12 cellular contexts compared by ENCODE assay signal in the genomic region with DNA sequence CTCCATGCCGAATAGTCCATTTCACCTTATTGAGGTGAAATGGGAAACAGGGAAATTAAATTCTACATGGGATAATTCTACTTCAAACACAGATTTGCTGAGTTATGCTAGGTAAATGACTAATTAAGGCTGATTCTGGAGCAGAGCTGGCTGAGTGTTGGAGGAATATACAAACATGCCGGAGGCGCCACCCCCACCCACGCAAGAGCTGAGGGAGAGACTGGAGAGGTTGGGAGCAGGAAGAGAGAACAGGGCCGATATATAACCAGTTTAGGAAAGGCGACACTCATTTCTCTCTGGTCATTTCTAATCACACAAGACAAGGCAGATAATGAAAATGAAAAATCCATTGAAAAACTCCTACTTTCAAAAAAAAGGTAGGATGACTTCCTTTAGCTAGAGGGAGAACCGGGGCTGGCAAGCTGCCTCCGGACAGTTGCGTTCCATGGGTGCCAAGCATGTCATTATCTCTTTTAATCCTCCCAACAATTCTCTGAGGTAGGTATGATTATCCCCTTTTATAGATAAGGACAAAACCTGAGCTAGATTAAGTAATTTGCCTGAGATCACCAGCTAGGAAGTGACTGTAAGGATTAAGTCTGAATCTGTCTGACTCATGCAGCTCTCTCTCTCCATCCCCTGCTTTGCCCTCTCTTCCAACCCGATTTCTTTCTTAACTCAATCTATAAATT. TPM values are rescaled to one million over a fixed set of nuclear protein-coding genes. Genes with fewer than 3 reads are reported as not detected.
A peak's percentile ranks its signal among the peaks of the same experiment; 100 is the strongest.
DNase-seq lines count a peak whose midpoint lies in the region; TF ChIP-seq lines count a peak whose summit lies in the region.
"Had no signal": no experiment of that assay in that cellular context is flagged by ENCODE, and none has a peak within 500 bp of the region (broad histone marks: within the 10 kb centered on the region; RNA-seq: fewer than 3 reads in every experiment).

No MANE protein-coding gene starts in this region.

- no peak overlapping the region for H2AFZ ChIP-seq in fibroblast of lung (ENCODE audit: low read length)
- no peak overlapping the region for H2AFZ ChIP-seq in neuronal stem cell (ENCODE audit: low read length)

- H3K4me2 ChIP-seq in fibroblast of lung (ENCODE audit: extremely low read depth, insufficient read depth, low read length): peak overlapping the region; percentile 65
- H3K4me2 ChIP-seq in neuronal stem cell (ENCODE audit: insufficient read depth, low read length, poor library complexity, severe bottlenecking): no peak overlapping the region
- H3K4me2 ChIP-seq: KMS-11 had no signal

- H3K4me3 ChIP-seq in fibroblast of lung (replicated peaks in 1 of 4; ENCODE audit: control extremely low read depth in 1 of 4, insufficient read depth in 1 of 4, low read depth in 3 of 4, low read length in 4 of 4): no peak overlapping the region
- no peak overlapping the region for H3K4me3 ChIP-seq in neuronal stem cell (ENCODE audit: low read length in 2 of 2)
- no peak overlapping the region for H3K4me3 ChIP-seq in coronary artery

- H3K18ac ChIP-seq in neuronal stem cell (ENCODE audit: low read length): no peak overlapping the region

- no peaks in the 10 kb centered on the region for H3K36me3 Mint-ChIP-seq in progenitor cell of endocrine pancreas (ENCODE audit: insufficient read depth)

- no peak overlapping the region for H4K8ac ChIP-seq in neuronal stem cell (ENCODE audit: low read depth, low read length)

- H3K27me3 ChIP-seq in fibroblast of lung (ENCODE audit: control insufficient read depth, insufficient read depth, low read length) (no peaks in the 10 kb centered on the region), neuronal stem cell (ENCODE audit: control insufficient read depth in 3 of 3, insufficient read depth in 3 of 3, low read depth in 1 of 3, low read length in 3 of 3) (no peaks in the 10 kb centered on the region)

- H4K91ac ChIP-seq in neuronal stem cell (ENCODE audit: low read depth, low read length, poor library complexity): no peak overlapping the region

- H2BK120ac ChIP-seq in neuronal stem cell (ENCODE audit: low read depth, low read length): no peak overlapping the region

- H4K20me1 ChIP-seq in fibroblast of lung (ENCODE audit: control insufficient read depth, extremely low read depth, insufficient read depth, low read length): no peaks in the 10 kb centered on the region

- no peak overlapping the region for H3K23ac ChIP-seq in neuronal stem cell (ENCODE audit: low read depth, low read length, poor library complexity)

- H3K4me3 Mint-ChIP-seq in progenitor cell of endocrine pancreas (ENCODE audit: low read depth): no peak overlapping the region

- no peak overlapping the region for H3K14ac ChIP-seq in neuronal stem cell (ENCODE audit: low read length)

- 100% methylated on average over 1 of the region's 10 CpGs for WGBS in neuronal stem cell (ENCODE audit: extremely low coverage in 2 of 2, insufficient read length in 2 of 2, insufficient replicate concordance in 1 of 2), 2 donors

- TF ChIP-seq CTCF in fibroblast of lung (conservative IDR thresholded peaks at IDR 0.05 in 1 of 2, IDR thresholded peaks at IDR 0.05 in 1 of 2; ENCODE audit: low read depth in 1 of 2, low read length in 2 of 2) (no peak), progenitor cell of endocrine pancreas (IDR thresholded peaks at IDR 0.05; ENCODE audit: unreplicated experiment) (no peak), coronary artery (IDR thresholded peaks at IDR 0.05) (no peak)

- H2BK5ac ChIP-seq in neuronal stem cell (ENCODE audit: low read length): no peak overlapping the region

- no peak overlapping the region for H3K27ac Mint-ChIP-seq in progenitor cell of endocrine pancreas

- no peaks in the 10 kb centered on the region for H3K79me2 ChIP-seq in fibroblast of lung (ENCODE audit: control insufficient read depth, insufficient read depth, low read length)

- H3K4ac ChIP-seq in neuronal stem cell (ENCODE audit: low read length): no peak overlapping the region

- H3K9me3 Mint-ChIP-seq in progenitor cell of endocrine pancreas (ENCODE audit: low read depth): no peaks in the 10 kb centered on the region

- peak; percentile 79 to 94 for DNase-seq in NCI-H2081 (lab: John Stamatoyannopoulos, UW)
- DNase-seq in NCI-H2081 treated with DMSO at 0.1 percent for 48 hours (lab: John Stamatoyannopoulos, UW): no peak
- peak; percentile 60 for DNase-seq in NCI-H748 treated with DMSO at 0.1 percent for 48 hours (lab: John Stamatoyannopoulos, UW)
- DNase-seq in fibroblast of lung (ENCODE audit: low read depth in 2 of 2): peak; percentile 52 to 87
- peak; percentile 27 for DNase-seq in stromal cell of bone marrow (ENCODE audit: low read depth)
- no peak for DNase-seq in neuronal stem cell (ENCODE audit: low spot score)
- no peak for DNase-seq in progenitor cell of endocrine pancreas (ENCODE audit: low spot score, unreplicated experiment)
- DNase-seq in coronary artery (ENCODE audit: low spot score): no peak
- DNase-seq: activated T-cell treated with anti-CD3 and anti-CD28 coated beads, Interleukin-2, amount 50 U/mL, for 1 hour; AML-193 had no signal

- peaks cover 4% of the 10 kb centered on the region for H3K4me1 Mint-ChIP-seq in progenitor cell of endocrine pancreas (ENCODE audit: low read depth)

- no peak overlapping the region for H2BK12ac ChIP-seq in neuronal stem cell (ENCODE audit: low read length)

- H2AK5ac ChIP-seq in neuronal stem cell (ENCODE audit: low read depth, low read length): no peak overlapping the region

- H3K9ac ChIP-seq in fibroblast of lung (ENCODE audit: insufficient read depth, low read length): no peak overlapping the region
- no peak overlapping the region for H3K9ac ChIP-seq in neuronal stem cell (ENCODE audit: low read depth, low read length, poor library complexity)
- H3K9ac ChIP-seq: KMS-11 had no signal

- no peaks in the 10 kb centered on the region for H3K79me1 ChIP-seq in neuronal stem cell (ENCODE audit: low read depth, low read length)

- H2BK15ac ChIP-seq in neuronal stem cell (ENCODE audit: low read length): no peak overlapping the region

- no peaks in the 10 kb centered on the region for H3K9me3 ChIP-seq in fibroblast of lung (ENCODE audit: control insufficient read depth, insufficient read depth, low read depth, low read length)
- no peaks in the 10 kb centered on the region for H3K9me3 ChIP-seq in neuronal stem cell (replicated peaks in 1 of 2; ENCODE audit: control insufficient read depth in 2 of 2, insufficient read depth in 1 of 2, low read depth in 1 of 2, low read length in 2 of 2)

- peak overlapping the region; percentile 52 for H3K27ac ChIP-seq in fibroblast of lung (ENCODE audit: insufficient read depth, low read length)
- H3K27ac ChIP-seq in neuronal stem cell (replicated peaks; ENCODE audit: low read length): no peak overlapping the region
- H3K27ac ChIP-seq in coronary artery: no peak overlapping the region
- H3K27ac ChIP-seq: KMS-11 had no signal

- H3K36me3 ChIP-seq in fibroblast of lung (ENCODE audit: control insufficient read depth, insufficient read depth, low read length) (no peaks in the 10 kb centered on the region), neuronal stem cell (replicated peaks in 1 of 2; ENCODE audit: control insufficient read depth in 2 of 2, insufficient read depth in 2 of 2, low read length in 2 of 2) (no peaks in the 10 kb centered on the region)

- H3K27me3 Mint-ChIP-seq in progenitor cell of endocrine pancreas: peaks cover 63% of the 10 kb centered on the region

- H3K4me1 ChIP-seq in fibroblast of lung (ENCODE audit: control insufficient read depth, extremely low read depth, insufficient read depth, low read length) (peaks cover 25% of the 10 kb centered on the region), neuronal stem cell (ENCODE audit: control insufficient read depth in 2 of 2, insufficient read depth in 1 of 2, low read depth in 1 of 2, low read length in 2 of 2) (no peaks in the 10 kb centered on the region)

RNA-seq across cellular contexts. Expression of gene CFAP299, which starts 27.6 kb away (rescaled TPM):
- 2.3 and 16.2 TPM in 2 replicates for total RNA-seq in fibroblast of lung
- 0.79 and 1.3 TPM in 2 replicates for polyA plus RNA-seq in fibroblast of lung
- 0.73 and 1.2 TPM in 2 replicates for polyA plus RNA-seq in fibroblast of lung (2012)
- polyA minus RNA-seq in fibroblast of lung (ENCODE audit: low replicate concordance): 0.56 and 0.94 TPM in 2 replicates
- polyA plus RNA-seq in neuronal stem cell (2013, experiment 1 of 2): not detected
- polyA plus RNA-seq in neuronal stem cell (2013, experiment 2 of 2): not detected
- 0.84 and 0.93 TPM in 2 replicates for total RNA-seq in progenitor cell of endocrine pancreas

RNA-seq across cellular contexts. Expression of gene FGF5, which starts 41.5 kb away (rescaled TPM):
- total RNA-seq in fibroblast of lung (5.4 and 25.8 TPM in 2 replicates), progenitor cell of endocrine pancreas (0.14 and 0.64 TPM in 2 replicates)
- polyA plus RNA-seq in fibroblast of lung: 56.4 and 123 TPM in 2 replicates
- polyA plus RNA-seq in fibroblast of lung (2012): 33.7 and 102 TPM in 2 replicates
- 90.1 and 466 TPM in 2 replicates for polyA minus RNA-seq in fibroblast of lung (ENCODE audit: low replicate concordance)
- not detected for polyA plus RNA-seq in neuronal stem cell (2013, experiment 1 of 2)
- not detected for polyA plus RNA-seq in neuronal stem cell (2013, experiment 2 of 2)
- total RNA-seq: mononuclear cell had no signal

Comparison
In these comparisons a context has a peak if more than half of its experiments do, and no peak if none do; other contexts are left out.
1. DNase-seq: peak in NCI-H2081 (2 of 2), NCI-H748 treated with DMSO at 0.1 percent for 48 hours (single experiment), fibroblast of lung (2 of 2) and stromal cell of bone marrow (single experiment); none in NCI-H2081 treated with DMSO at 0.1 percent for 48 hours (single experiment), neuronal stem cell (single experiment), progenitor cell of endocrine pancreas (single experiment) and coronary artery (single experiment).